Comparison of ENCODE assay signal across 15 cellular contexts in genomic region chr19:15443838-15444237, GRCh38. TPM values are rescaled to one million over a fixed set of nuclear protein-coding genes. Genes with fewer than 3 reads are reported as not detected.
"Had no signal": no experiment of that assay in that cellular context is flagged by ENCODE, and none has a peak within 500 bp of the region (broad histone marks: within the 10 kb centered on the region; RNA-seq: fewer than 3 reads in every experiment).

No MANE protein-coding gene starts in this region.

- H3K4me1 ChIP-seq: breast epithelium had no signal

- H3K27me3 ChIP-seq: breast epithelium, testis had no signal

- H3K9me3 ChIP-seq: breast epithelium, testis had no signal

- H3K36me3 ChIP-seq: breast epithelium had no signal

- DNase-seq: activated CD4-positive, alpha-beta T cell treated with anti-CD3 and anti-CD28 coated beads, Interleukin-2, amount 10 ng/mL, durations not matched to agents 7 days and 5 days; activated CD4-positive, CD25-positive, alpha-beta regulatory T cell; activated naive CD4-positive, alpha-beta T cell treated with anti-CD3 and anti-CD28 coated beads, Interleukin-2, amount 50 U/mL, for 16 hours; amniotic stem cell; immature natural killer cell; mesendoderm; nephron progenitor cell; stimulated activated CD4-positive, alpha-beta T cell treated with anti-CD3 and anti-CD28 coated beads, Interleukin-4, amount 100 ng/mL, for 4 hours; stimulated activated naive CD8-positive, alpha-beta T cell treated with anti-CD3 and anti-CD28 coated beads, Interleukin-15, amount 100 ng/mL, for 72 hours; testis had no signal

- H3K27ac ChIP-seq: breast epithelium, skin epidermis, testis had no signal

- H3K4me3 ChIP-seq: breast epithelium, skin epidermis, testis had no signal

- ATAC-seq: SK-N-SH treated with all-trans-retinoic acid at 6 μM for 48 hours; stimulated activated naive CD8-positive, alpha-beta T cell treated with anti-CD3 and anti-CD28 coated beads, Interleukin-15, amount 100 ng/mL, for 72 hours had no signal

RNA-seq across cellular contexts. Expression of gene RASAL3, which starts 20.5 kb away (rescaled TPM):
- total RNA-seq: osteocyte had no signal

RNA-seq across cellular contexts. Expression of gene PGLYRP2, which starts 35.5 kb away (rescaled TPM):
- total RNA-seq: activated CD8-positive, alpha-beta memory T cell treated with anti-CD3 and anti-CD28 coated beads for 36 hours; osteocyte had no signal
